ENCODE assay signal across 9 cellular contexts in the genomic region with DNA sequence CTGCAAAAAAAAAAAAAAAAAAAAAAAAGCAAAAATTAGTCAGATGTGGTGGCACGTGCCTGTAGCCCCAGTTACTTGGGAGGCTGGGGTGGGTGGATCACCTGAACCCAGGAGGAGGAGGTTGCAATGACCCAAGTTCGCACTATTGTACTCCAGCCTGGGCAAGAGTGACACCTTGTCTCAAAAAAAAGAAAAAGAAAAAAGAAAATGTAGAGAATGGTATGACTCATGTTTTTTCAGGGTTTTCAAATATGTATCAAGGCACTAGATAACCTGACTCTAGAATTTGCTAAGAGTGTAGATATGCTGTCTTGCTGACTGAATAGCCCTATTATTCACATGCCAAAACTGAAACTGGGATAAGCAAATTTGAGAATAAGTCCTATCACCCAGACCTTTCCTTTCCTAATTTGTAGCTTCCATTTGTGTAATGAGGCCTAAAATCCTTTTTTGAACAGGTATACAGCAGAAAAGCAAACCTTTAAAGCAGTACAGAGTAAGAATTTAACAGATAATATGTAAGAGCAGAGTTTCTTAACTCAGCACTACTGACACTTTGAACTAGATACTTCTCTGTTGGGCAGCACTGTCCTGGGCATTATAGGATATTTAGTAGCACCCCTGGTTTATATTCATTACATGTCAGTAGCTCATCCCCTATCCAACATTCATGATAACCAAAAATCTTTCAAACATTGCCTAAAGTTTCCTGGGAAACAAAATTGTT.
A peak's percentile ranks its signal among the peaks of the same experiment; 100 is the strongest.
DNase-seq lines count a peak whose midpoint lies in the region; ATAC-seq and TF ChIP-seq lines count a peak whose summit lies in the region.
"Had no signal": no experiment of that assay in that cellular context is flagged by ENCODE, and none has a peak within 500 bp of the region (broad histone marks: within the 10 kb centered on the region; RNA-seq: fewer than 3 reads in every experiment).

No MANE protein-coding gene starts in this region.

- H2AFZ ChIP-seq in mammary epithelial cell (ENCODE audit: low read depth, low read length) (no peak overlapping the region), smooth muscle cell (ENCODE audit: low read depth) (no peak overlapping the region)

- peak overlapping the region; percentile 15 for H3K4me2 ChIP-seq in mammary epithelial cell (ENCODE audit: insufficient read depth, low read depth, low read length)
- no peak overlapping the region for H3K4me2 ChIP-seq in smooth muscle cell

- no peaks in the 10 kb centered on the region for H3K27me3 ChIP-seq in mammary epithelial cell (ENCODE audit: insufficient read depth, low read length)
- no peaks in the 10 kb centered on the region for H3K27me3 ChIP-seq in breast epithelium
- H3K27me3 ChIP-seq in smooth muscle cell (ENCODE audit: low read depth) = no peaks in the 10 kb centered on the region
- H3K27me3 ChIP-seq in suprapubic skin = no peaks in the 10 kb centered on the region
- no peaks in the 10 kb centered on the region for H3K27me3 ChIP-seq in CD4-positive, alpha-beta T cell (ENCODE audit: control insufficient read depth, insufficient read depth, low read length)

- H3K27ac Mint-ChIP-seq in T-helper 17 cell = peak overlapping the region; percentile 9
- H3K27ac Mint-ChIP-seq in CD4-positive, alpha-beta T cell = no peak overlapping the region
- H3K27ac Mint-ChIP-seq: B cell had no signal

- intact Hi-C loops in mammary epithelial cell (cut with micrococcal nuclease) = no loop called here
- intact Hi-C loops in breast epithelium (cut with DNase I; ENCODE audit: low total_unique reads) = no loop called here
- intact Hi-C loops in CD4-positive, alpha-beta T cell (cut with DNase I, micrococcal nuclease) = no loop called here

- WGBS in mammary epithelial cell (ENCODE audit: low coverage, missing lambda C conversion rate) = 100% methylated on average over 1 of the region's 2 CpGs
- 91% methylated on average over 2 of the region's 2 CpGs for WGBS in smooth muscle cell (ENCODE audit: low lambda C conversion rate)
- WGBS in suprapubic skin = 95% methylated on average over 2 of the region's 2 CpGs

- no peak overlapping the region for H3K27ac ChIP-seq in mammary epithelial cell (ENCODE audit: insufficient read depth, low read depth, low read length)
- no peak overlapping the region for H3K27ac ChIP-seq in breast epithelium
- no peak overlapping the region for H3K27ac ChIP-seq in HEK293 (ENCODE audit: extremely low read depth, low read depth, low read length)
- peak overlapping the region; percentile 1 for H3K27ac ChIP-seq in smooth muscle cell (ENCODE audit: low read depth)
- H3K27ac ChIP-seq in suprapubic skin = no peak overlapping the region
- no peak overlapping the region for H3K27ac ChIP-seq in CD4-positive, alpha-beta T cell (ENCODE audit: low read depth, low read length)

- ATAC-seq in T-helper 17 cell = no peak
- no peak for ATAC-seq in CD4-positive, alpha-beta T cell (ENCODE audit: poor library complexity)

- H3F3A ChIP-seq in smooth muscle cell (ENCODE audit: low read depth) = no peaks in the 10 kb centered on the region

- no peaks in the 10 kb centered on the region for H3K9me3 Mint-ChIP-seq in CD4-positive, alpha-beta T cell

- BruUV-seq in mammary epithelial cell (replicated peaks; lab: Mats Ljungman, UMichigan) = no TSS peak

- H3K4me3 ChIP-seq in mammary epithelial cell (replicated peaks in 1 of 3; ENCODE audit: insufficient read depth in 1 of 3, low read depth in 2 of 3, low read length in 3 of 3) (no peak overlapping the region), breast epithelium (no peak overlapping the region), HEK293 (ENCODE audit: low read depth, low read length) (no peak overlapping the region), smooth muscle cell (no peak overlapping the region), suprapubic skin (no peak overlapping the region)

- CTCF ChIA-PET in mammary epithelial cell (lab: Charles Lee; ENCODE audit: low non-redundant PET) (no interaction called here), HEK293 (lab: Yijun Ruan, JAX) (no interaction called here)
- CTCF ChIA-PET in CD4-positive, alpha-beta T cell (lab: Charles Lee) = interaction anchor here (1.5 kb wide), 1 partner anchor 11 kb away, joined by 4 read pairs; no protein-coding TSS in a partner anchor

- H3K4me1 Mint-ChIP-seq in T-helper 17 cell = peaks cover 15% of the 10 kb centered on the region
- peaks cover 21% of the 10 kb centered on the region for H3K4me1 Mint-ChIP-seq in CD4-positive, alpha-beta T cell (ENCODE audit: low read depth)

- H3K36me3 Mint-ChIP-seq in T-helper 17 cell (ENCODE audit: low read depth) = no peaks in the 10 kb centered on the region
- peaks cover 8% of the 10 kb centered on the region for H3K36me3 Mint-ChIP-seq in CD4-positive, alpha-beta T cell (ENCODE audit: low read depth)

- POLR2A ChIA-PET in HEK293 (lab: Yijun Ruan, JAX) = no interaction called here
- POLR2A ChIA-PET in CD4-positive, alpha-beta T cell (lab: Charles Lee) = no interaction called here

- H3K9ac ChIP-seq in mammary epithelial cell (ENCODE audit: insufficient read depth, low read length) (no peak overlapping the region), smooth muscle cell (ENCODE audit: low read depth) (no peak overlapping the region)

- TF ChIP-seq POLR2A in breast epithelium (IDR thresholded peaks at IDR 0.05) = no peak
- TF ChIP-seq POLR2A in suprapubic skin (IDR thresholded peaks at IDR 0.05) = no peak

- DNase-seq in mammary epithelial cell = peak; percentile 62
- DNase-seq in breast epithelium (ENCODE audit: low spot score in 2 of 2) = no peak
- no peak for DNase-seq in T-helper 17 cell
- no peak for DNase-seq in smooth muscle cell (lab: John Stamatoyannopoulos, UW; ENCODE audit: unreplicated experiment)
- DNase-seq in suprapubic skin (ENCODE audit: low spot score in 2 of 2) = no peak
- no peak for DNase-seq in CD4-positive, alpha-beta T cell
- DNase-seq in NK-92 treated with Interleukin-12 subunit alpha and Interleukin-12 subunit beta, amount 100 ng/mL, for 24 hours (lab: John Stamatoyannopoulos, UW) = no peak

- TF ChIP-seq CTCF in mammary epithelial cell (conservative IDR thresholded peaks at IDR 0.05 in 1 of 2, IDR thresholded peaks at IDR 0.05 in 1 of 2; ENCODE audit: extremely low read depth in 1 of 2, insufficient read depth in 1 of 2, low read depth in 1 of 2, low read length in 2 of 2) = no peak
- TF ChIP-seq CTCF in breast epithelium (IDR thresholded peaks at IDR 0.05) = no peak
- TF ChIP-seq CTCF in HEK293 (tag by site-specific recombination; IDR thresholded peaks at IDR 0.05) = no peak
- no peak for TF ChIP-seq CTCF in smooth muscle cell (IDR thresholded peaks at IDR 0.05; ENCODE audit: borderline replicate concordance, insufficient read depth, poor library complexity, severe bottlenecking)
- TF ChIP-seq CTCF in suprapubic skin (IDR thresholded peaks at IDR 0.05) = no peak
- no peak for TF ChIP-seq CTCF in CD4-positive, alpha-beta T cell (IDR thresholded peaks at IDR 0.05)

- H3K27me3 Mint-ChIP-seq in T-helper 17 cell = no peaks in the 10 kb centered on the region
- H3K27me3 Mint-ChIP-seq in CD4-positive, alpha-beta T cell = no peaks in the 10 kb centered on the region
- H3K27me3 Mint-ChIP-seq: B cell had no signal

- H3K4me1 ChIP-seq in mammary epithelial cell (ENCODE audit: insufficient read depth, low read length) = no peaks in the 10 kb centered on the region
- H3K4me1 ChIP-seq in breast epithelium = no peaks in the 10 kb centered on the region
- H3K4me1 ChIP-seq in HEK293 (ENCODE audit: control insufficient read depth, insufficient read depth, low read length) = no peaks in the 10 kb centered on the region
- no peaks in the 10 kb centered on the region for H3K4me1 ChIP-seq in smooth muscle cell (ENCODE audit: low read depth)
- no peaks in the 10 kb centered on the region for H3K4me1 ChIP-seq in suprapubic skin

- dilution Hi-C loops in mammary epithelial cell (cut with HindIII; ENCODE audit: low sequenced_read_pairs) = no loop called here

- no peak overlapping the region for H3K4me3 Mint-ChIP-seq in T-helper 17 cell
- H3K4me3 Mint-ChIP-seq in CD4-positive, alpha-beta T cell = no peak overlapping the region
- H3K4me3 Mint-ChIP-seq: B cell had no signal

- H3K36me3 ChIP-seq in mammary epithelial cell (ENCODE audit: insufficient read depth, low read length) (no peaks in the 10 kb centered on the region), breast epithelium (no peaks in the 10 kb centered on the region), HEK293 (ENCODE audit: control insufficient read depth in 2 of 2, insufficient read depth in 1 of 2, low read length in 2 of 2) (no peaks in the 10 kb centered on the region), smooth muscle cell (ENCODE audit: low read depth) (no peaks in the 10 kb centered on the region), suprapubic skin (no peaks in the 10 kb centered on the region)

- H4K20me1 ChIP-seq in mammary epithelial cell (ENCODE audit: insufficient read depth, low read length) (no peaks in the 10 kb centered on the region), smooth muscle cell (ENCODE audit: low read depth) (no peaks in the 10 kb centered on the region)

- no peak for TF ChIP-seq EP300 in suprapubic skin (IDR thresholded peaks at IDR 0.05)

- H3K79me2 ChIP-seq in mammary epithelial cell (ENCODE audit: insufficient read depth, low read length) = no peaks in the 10 kb centered on the region
- H3K79me2 ChIP-seq in smooth muscle cell (ENCODE audit: low read depth) = no peaks in the 10 kb centered on the region

- in situ Hi-C loops in mammary epithelial cell (cut with MboI; ENCODE audit: low sequenced_read_pairs in 2 of 2) = no loop called here

- no peaks in the 10 kb centered on the region for H3K9me3 ChIP-seq in mammary epithelial cell (replicated peaks; ENCODE audit: insufficient read depth, low read length)
- H3K9me3 ChIP-seq in breast epithelium = no peaks in the 10 kb centered on the region
- H3K9me3 ChIP-seq in HEK293 (ENCODE audit: control insufficient read depth, insufficient read depth, low read depth, low read length) = no peaks in the 10 kb centered on the region
- H3K9me3 ChIP-seq in T-helper 17 cell (ENCODE audit: control insufficient read depth, low read length, poor library complexity, severe bottlenecking) = no peaks in the 10 kb centered on the region
- no peaks in the 10 kb centered on the region for H3K9me3 ChIP-seq in smooth muscle cell (replicated peaks; ENCODE audit: low read depth)
- no peaks in the 10 kb centered on the region for H3K9me3 ChIP-seq in suprapubic skin
- H3K9me3 ChIP-seq in CD4-positive, alpha-beta T cell (ENCODE audit: control insufficient read depth, low read length) = no peaks in the 10 kb centered on the region

TF ChIP-seq in HEK293, 187 proteins besides CTCF, POLR2A, EP300 and RAD21 (continues in another document):
- TF ChIP-seq ZNF362 (tag by site-specific recombination; IDR thresholded peaks at IDR 0.05) = 0 out of 2 replicates have a peak, but pooled peaks have one; percentile 67
